Comparison of ENCODE assay signal across 19 cellular contexts in genomic region chr18:9750112-9750511, GRCh38. TPM values are rescaled to one million over a fixed set of nuclear protein-coding genes. Genes with fewer than 3 reads are reported as not detected.
DNase-seq lines count a peak whose midpoint lies in the region; ATAC-seq, FAIRE-seq and TF ChIP-seq lines count a peak whose summit lies in the region.
"Had no signal": no experiment of that assay in that cellular context is flagged by ENCODE, and none has a peak within 500 bp of the region (broad histone marks: within the 10 kb centered on the region; RNA-seq: fewer than 3 reads in every experiment).

No MANE protein-coding gene starts in this region.

- H4K12ac ChIP-seq in trophoblast cell (ENCODE audit: low read depth, low read length): no peak overlapping the region

- intact Hi-C loops in HepG2 (cut with micrococcal nuclease; ENCODE audit: unreplicated experiment): no loop called here

- no peak overlapping the region for H4K8ac ChIP-seq in trophoblast cell (ENCODE audit: low read depth, low read length)

- TF ChIP-seq RAD21 in A549 (conservative IDR thresholded peaks at IDR 0.05 in 1 of 2, IDR thresholded peaks at IDR 0.05 in 1 of 2) (no peak), HepG2 (CRISPR knock-in tag; IDR thresholded peaks at IDR 0.05) (no peak)

- no peak overlapping the region for H3K14ac ChIP-seq in trophoblast cell (ENCODE audit: low read length)

- H3K27me3 ChIP-seq in HepG2 (ENCODE audit: control insufficient read depth in 1 of 2, insufficient read depth in 2 of 2, low read length in 2 of 2): no peaks in the 10 kb centered on the region
- H3K27me3 ChIP-seq in trophoblast cell (ENCODE audit: insufficient read depth, low read length): no peaks in the 10 kb centered on the region
- H3K27me3 ChIP-seq: BLaER1, SJSA1 had no signal

- peak overlapping the region in 1 of 2 experiments; percentile 50; a peak in 2 of 6 replicates for H3K27ac ChIP-seq in A549
- H3K27ac ChIP-seq in HepG2 (ENCODE audit: extremely low read length, insufficient read depth, low read length): no peak overlapping the region
- no peak overlapping the region for H3K27ac ChIP-seq in trophoblast cell (ENCODE audit: low read depth, low read length)
- H3K27ac ChIP-seq: 22Rv1, BLaER1, SJSA1 had no signal

- H3K23ac ChIP-seq in trophoblast cell (ENCODE audit: low read length): no peak overlapping the region

- H2BK5ac ChIP-seq in trophoblast cell (ENCODE audit: low read depth, low read length, poor library complexity): no peak overlapping the region

- peak overlapping the region; percentile 16 for H3K4ac ChIP-seq in trophoblast cell (ENCODE audit: low read depth, low read length)

- H3K9me3 ChIP-seq in A549 (peaks cover 8% of the 10 kb centered on the region; the same call in 1 of the 3 replicates), HepG2 (ENCODE audit: low read length) (no peaks in the 10 kb centered on the region), trophoblast cell (ENCODE audit: insufficient read depth, low read depth, low read length) (no peaks in the 10 kb centered on the region)
- H3K9me3 ChIP-seq: BLaER1, SJSA1 had no signal

- CTCF ChIA-PET in A549 (lab: Yijun Ruan, JAX): interaction anchor here (0.6 to 1.1 kb wide), 3 partner anchors 10 to 161 kb away, joined by 3 read pairs; partner anchors contain the start of gene RAB31
- CTCF ChIA-PET in HepG2 (lab: Yijun Ruan, JAX; ENCODE audit: low intra/inter-chr PET ratio, low total read pairs): no interaction called here

- H3K9ac ChIP-seq in HepG2 (ENCODE audit: insufficient read depth, low read depth, low read length): no peak overlapping the region
- no peak overlapping the region for H3K9ac ChIP-seq in trophoblast cell (ENCODE audit: low read length)
- H3K9ac ChIP-seq: BLaER1 had no signal

- H4K20me1 ChIP-seq in HepG2 (ENCODE audit: insufficient read depth, low read length): no peaks in the 10 kb centered on the region
- H4K20me1 ChIP-seq: BLaER1 had no signal

- no peaks in the 10 kb centered on the region for H3K79me1 ChIP-seq in trophoblast cell (ENCODE audit: low read length)

- BruUV-seq in HepG2 (replicated peaks; lab: Mats Ljungman, UMichigan): no TSS peak

- no peak overlapping the region for H3K4me2 ChIP-seq in A549
- no peak overlapping the region for H3K4me2 ChIP-seq in HepG2 (ENCODE audit: low read depth, low read length)
- no peak overlapping the region for H3K4me2 ChIP-seq in trophoblast cell (ENCODE audit: low read length)
- H3K4me2 ChIP-seq: BLaER1 had no signal

- in situ Hi-C loops in HepG2 (cut with HindIII; ENCODE audit: extremely low pct_ligation_motif_present, low pct_unique_long_range_greater_than_20kb): no loop called here

- no peaks in the 10 kb centered on the region for H3K36me3 ChIP-seq in HepG2 (replicated peaks in 1 of 2; ENCODE audit: control insufficient read depth in 1 of 2, insufficient read depth in 2 of 2, low read length in 2 of 2)
- peaks cover 16 to 31% of the 10 kb centered on the region in 2 experiments for H3K36me3 ChIP-seq in trophoblast cell (ENCODE audit: control insufficient read depth in 1 of 2, insufficient read depth in 2 of 2, low read length in 2 of 2)
- H3K36me3 ChIP-seq: BLaER1 had no signal

- H2AFZ ChIP-seq in HepG2 (ENCODE audit: low read length) (no peak overlapping the region), trophoblast cell (ENCODE audit: insufficient read depth, low read length, poor library complexity) (no peak overlapping the region)

- H3K9me3 Mint-ChIP-seq in chondrocyte (ENCODE audit: low read depth): no peaks in the 10 kb centered on the region
- H3K9me3 Mint-ChIP-seq in stimulated activated naive B cell treated with anti-CD40 and anti-IgM and Interleukin-4, amounts not matched to agents 10 μg/mL and 1 μg/mL and 100 μg/mL, for 72 hours: no peaks in the 10 kb centered on the region
- H3K9me3 Mint-ChIP-seq: CD8-positive, alpha-beta memory T cell; IgD-negative memory B cell had no signal

- FAIRE-seq in A549 (lab: Jason Lieb, UNC) (no peak), HepG2 (lab: Jason Lieb, UNC) (no peak)

- H3K4me3 ChIP-seq in A549 (no peak overlapping the region), HepG2 (replicated peaks in 1 of 3; ENCODE audit: insufficient read depth in 1 of 3, low read depth in 2 of 3, low read length in 3 of 3) (no peak overlapping the region), trophoblast cell (ENCODE audit: low read depth, low read length) (no peak overlapping the region)
- H3K4me3 ChIP-seq: BLaER1, SJSA1 had no signal

- H3K4me1 ChIP-seq in A549 (peaks cover 23% of the 10 kb centered on the region), HepG2 (ENCODE audit: insufficient read depth, low read length) (no peaks in the 10 kb centered on the region), trophoblast cell (ENCODE audit: control insufficient read depth in 1 of 2, insufficient read depth in 2 of 2, low read length in 2 of 2) (peaks cover 0 to under 1% of the 10 kb centered on the region in 2 experiments)
- H3K4me1 ChIP-seq: BLaER1 had no signal

- DNase-seq in A549 (ENCODE audit: low read depth in 1 of 2, low spot score in 1 of 2): no peak
- no peak for DNase-seq in chondrocyte (ENCODE audit: low spot score)
- no peak for DNase-seq in HepG2 (ENCODE audit: low spot score)
- no peak for DNase-seq in trophoblast cell
- DNase-seq in stimulated activated naive B cell treated with anti-CD40 and anti-IgM and Interleukin-4, amounts not matched to agents 10 μg/mL and 1 μg/mL and 100 μg/mL, for 72 hours: no peak
- no peak for DNase-seq in NCI-H510A (lab: John Stamatoyannopoulos, UW)
- no peak for DNase-seq in OCI-M1 (lab: John Stamatoyannopoulos, UW)
- DNase-seq: CD8-positive, alpha-beta memory T cell; DMS79 treated with DMSO at 0.1 percent for 48 hours; NCI-H1417; NCI-H1930; NCI-H2171 treated with DMSO at 0.1 percent for 48 hours; NCI-H774; PC-3 had no signal

- no peak for TF ChIP-seq CTCF in A549 (IDR thresholded peaks at IDR 0.05)
- TF ChIP-seq CTCF in chondrocyte (IDR thresholded peaks at IDR 0.05): no peak
- no peak for TF ChIP-seq CTCF in HepG2 (CRISPR knock-in tag; IDR thresholded peaks at IDR 0.05)

- no peaks in the 10 kb centered on the region for H3K79me2 ChIP-seq in HepG2 (ENCODE audit: insufficient read depth, low read length)
- H3K79me2 ChIP-seq in trophoblast cell (ENCODE audit: control insufficient read depth, insufficient read depth, low read length, poor library complexity): peaks cover 4% of the 10 kb centered on the region

- WGBS in A549 (ENCODE audit: missing lambda C conversion rate): 95% methylated on average over 12 of the region's 12 CpGs
- WGBS in HepG2 (ENCODE audit: low lambda C conversion rate): 79% methylated on average over 12 of the region's 12 CpGs
- no CpG with 5 or more reads among the region's 12 CpGs for WGBS in trophoblast cell (ENCODE audit: extremely low coverage, insufficient coverage, insufficient read length)

- no peak overlapping the region for H3K18ac ChIP-seq in trophoblast cell (ENCODE audit: low read length)

- no peak for TF ChIP-seq POLR2A in A549 (IDR thresholded peaks at IDR 0.05; ENCODE audit: low read length)
- TF ChIP-seq POLR2A in HepG2 (IDR thresholded peaks at IDR 0.05; ENCODE audit: insufficient read depth in 1 of 2, low read depth in 2 of 2, low read length in 2 of 2): no peak

- H3K4me1 Mint-ChIP-seq in chondrocyte (ENCODE audit: low read depth): peaks cover 12% of the 10 kb centered on the region
- H3K4me1 Mint-ChIP-seq in stimulated activated naive B cell treated with anti-CD40 and anti-IgM and Interleukin-4, amounts not matched to agents 10 μg/mL and 1 μg/mL and 100 μg/mL, for 72 hours: no peaks in the 10 kb centered on the region
- H3K4me1 Mint-ChIP-seq: CD8-positive, alpha-beta memory T cell had no signal

- peak overlapping the region; percentile 50 for H3K27ac Mint-ChIP-seq in chondrocyte (ENCODE audit: unreplicated experiment)
- no peak overlapping the region for H3K27ac Mint-ChIP-seq in stimulated activated naive B cell treated with anti-CD40 and anti-IgM and Interleukin-4, amounts not matched to agents 10 μg/mL and 1 μg/mL and 100 μg/mL, for 72 hours
- H3K27ac Mint-ChIP-seq: CD8-positive, alpha-beta memory T cell; IgD-negative memory B cell had no signal

- POLR2A ChIA-PET in A549 (lab: Yijun Ruan, JAX) (no interaction called here), HepG2 (lab: Yijun Ruan, JAX) (no interaction called here)

- H2AK5ac ChIP-seq in trophoblast cell (ENCODE audit: low read length): no peak overlapping the region

- no peak overlapping the region for H4K91ac ChIP-seq in trophoblast cell (ENCODE audit: low read depth, low read length)

- ATAC-seq in A549 (no peak), HepG2 (no peak), HG03196 (IDR thresholded peaks at IDR 0.05; ENCODE audit: unreplicated experiment) (no peak)
- no peak for ATAC-seq in stimulated activated naive B cell treated with anti-CD40 and anti-IgM and Interleukin-4, amounts not matched to agents 10 μg/mL and 1 μg/mL and 100 μg/mL, for 72 hours (replicated peaks)
- ATAC-seq: PC-3 had no signal

- H2BK120ac ChIP-seq in trophoblast cell (ENCODE audit: insufficient read depth, low read length, poor library complexity): no peak overlapping the region

- H2BK12ac ChIP-seq in trophoblast cell (ENCODE audit: low read length): no peak overlapping the region

- H3K36me3 Mint-ChIP-seq in chondrocyte (ENCODE audit: low read depth): no peaks in the 10 kb centered on the region
- H3K36me3 Mint-ChIP-seq in stimulated activated naive B cell treated with anti-CD40 and anti-IgM and Interleukin-4, amounts not matched to agents 10 μg/mL and 1 μg/mL and 100 μg/mL, for 72 hours: no peaks in the 10 kb centered on the region
- H3K36me3 Mint-ChIP-seq: CD8-positive, alpha-beta memory T cell had no signal

- no peak for TF ChIP-seq EP300 in A549 (IDR thresholded peaks at IDR 0.05)
- TF ChIP-seq EP300 in HepG2 (IDR thresholded peaks at IDR 0.05; ENCODE audit: low read depth in 2 of 2, low read length in 2 of 2): no peak
- TF ChIP-seq EP300 in HepG2 (CRISPR knock-in tag; IDR thresholded peaks at IDR 0.05; ENCODE audit: borderline replicate concordance): no peak

- no peaks in the 10 kb centered on the region for H3K27me3 Mint-ChIP-seq in chondrocyte (ENCODE audit: low read depth)
- H3K27me3 Mint-ChIP-seq in stimulated activated naive B cell treated with anti-CD40 and anti-IgM and Interleukin-4, amounts not matched to agents 10 μg/mL and 1 μg/mL and 100 μg/mL, for 72 hours: no peaks in the 10 kb centered on the region
- H3K27me3 Mint-ChIP-seq: IgD-negative memory B cell had no signal

- H3K4me3 Mint-ChIP-seq in chondrocyte (ENCODE audit: unreplicated experiment): no peak overlapping the region
- H3K4me3 Mint-ChIP-seq in stimulated activated naive B cell treated with anti-CD40 and anti-IgM and Interleukin-4, amounts not matched to agents 10 μg/mL and 1 μg/mL and 100 μg/mL, for 72 hours: no peak overlapping the region
- H3K4me3 Mint-ChIP-seq: CD8-positive, alpha-beta memory T cell; IgD-negative memory B cell had no signal

RNA-seq across cellular contexts. Expression of gene RAB31, which starts 42.0 kb away (rescaled TPM):
- polyA plus RNA-seq in A549 (2011; rRNA removed): 46.3 and 49.1 TPM in 2 replicates
- 11.2 and 13.8 TPM in 2 replicates for polyA plus RNA-seq in A549 (2012; cell fraction: cytosol; rRNA removed)
- polyA plus RNA-seq in A549 (2012; cell fraction: nucleus; rRNA removed): 11.4 and 19.0 TPM in 2 replicates
- 16.9 to 20.5 TPM (median 18.5 TPM) in 3 replicates for polyA plus RNA-seq in A549 (2017; fragmentation: RNase III; extraction: RNeasy Plus Mini Kit Qiagen cat#74134 plus additional on column Dnase treatment)
- polyA minus RNA-seq in A549 (2011; rRNA and poly(A)+ RNA removed): 25.2 and 33.0 TPM in 2 replicates
- 82.4 to 89.6 TPM (median 87.7 TPM) in 3 replicates for total RNA-seq in chondrocyte
- 1.7 and 3.6 TPM in 2 replicates for total RNA-seq in HepG2 (2016; rRNA removed; fragmentation: Illumina TruSeq; extraction: Trizol)
- 1.4 and 2.6 TPM in 2 replicates for total RNA-seq in HepG2 (2016; cell fraction: cytosol; rRNA removed; fragmentation: Illumina TruSeq; extraction: Trizol; ENCODE audit: low read depth)
- total RNA-seq in HepG2 (2016; cell fraction: insoluble cytoplasmic fraction; rRNA removed; fragmentation: Illumina TruSeq; extraction: Trizol): 2.9 TPM in 2 replicates
- 3.1 and 3.4 TPM in 2 replicates for total RNA-seq in HepG2 (2016; cell fraction: membrane; rRNA removed; fragmentation: Illumina TruSeq; extraction: Trizol)
- total RNA-seq in HepG2 (2016; cell fraction: nucleus; rRNA removed; fragmentation: Illumina TruSeq; extraction: Trizol): 1.4 and 2.6 TPM in 2 replicates
- polyA plus RNA-seq in HepG2 (2011; rRNA removed): 0.73 and 1.1 TPM in 2 replicates
- 0.24 and 1.2 TPM in 2 replicates for polyA plus RNA-seq in HepG2 (2011; cell fraction: cytosol; rRNA removed)
- polyA plus RNA-seq in HepG2 (2011; cell fraction: nucleus; rRNA removed): 8.7 and 12.9 TPM in 2 replicates
- polyA plus RNA-seq in HepG2 (2012): 0.38 and 2.1 TPM in 2 replicates
- polyA plus RNA-seq in HepG2 (2016; cell fraction: cytosol; fragmentation: Illumina TruSeq; extraction: Trizol; ENCODE audit: low read depth): 4.4 and 5.7 TPM in 2 replicates
- polyA plus RNA-seq in HepG2 (2016; cell fraction: insoluble cytoplasmic fraction; fragmentation: Illumina TruSeq; extraction: Trizol; ENCODE audit: low read depth): 3.7 TPM in 2 replicates
- polyA plus RNA-seq in HepG2 (2016; cell fraction: membrane; fragmentation: Illumina TruSeq; extraction: Trizol; ENCODE audit: low read depth): 2.6 and 3.5 TPM in 2 replicates
- 2.9 and 3.0 TPM in 2 replicates for polyA plus RNA-seq in HepG2 (2016; cell fraction: nucleus; fragmentation: Illumina TruSeq; extraction: Trizol; ENCODE audit: insufficient read depth, low read depth)
- 1.9 and 153 TPM in 2 replicates for polyA minus RNA-seq in HepG2 (2011; rRNA and poly(A)+ RNA removed; ENCODE audit: low replicate concordance)
- polyA minus RNA-seq in HepG2 (2011; cell fraction: cytosol; rRNA and poly(A)+ RNA removed): 2.8 and 4.2 TPM in 2 replicates
- 5.3 and 5.5 TPM in 2 replicates for polyA minus RNA-seq in HepG2 (2011; cell fraction: nucleus; rRNA and poly(A)+ RNA removed)
- polyA plus RNA-seq in trophoblast cell (2013): 287 and 288 TPM in 2 replicates

Comparison
In these comparisons a context has a peak if more than half of its experiments do, and no peak if none do; other contexts are left out.
1. RNA of gene RAB31, which starts 42.0 kb away (total RNA-seq): 82.4 to 89.6 TPM in chondrocyte; 1.4 to 3.6 TPM in HepG2; every median in the first group is over 10 times any median in the second.
2. Of the 38 proteins assayed by ChIP-seq in both HepG2 and A549: peak only in HepG2: none; only in A549: none; in both: MAFK; in neither: 37.